Comparison of ENCODE assay signal across 1 cellular context in genomic region chr15:68615301-68615700, GRCh38.
TF ChIP-seq lines count a peak whose summit lies in the region.

No MANE protein-coding gene starts in this region.

TF ChIP-seq in IMR-90, 13 proteins besides CTCF, POLR2A, EP300 and RAD21:
- TF ChIP-seq MAZ (IDR thresholded peaks at IDR 0.05; ENCODE audit: borderline replicate concordance, low read depth, low read length) (no peak), FOS (IDR thresholded peaks at IDR 0.05; ENCODE audit: low read depth, low read length) (no peak), USF2 (IDR thresholded peaks at IDR 0.05; ENCODE audit: low read depth, low read length) (no peak), NFE2L2 (IDR thresholded peaks at IDR 0.05; ENCODE audit: low read depth, low read length) (no peak), MXI1 (IDR thresholded peaks at IDR 0.05; ENCODE audit: borderline replicate concordance, low read depth, low read length) (no peak), CEBPB (IDR thresholded peaks at IDR 0.05; ENCODE audit: low read depth, low read length) (no peak), RCOR1 (IDR thresholded peaks at IDR 0.05; ENCODE audit: insufficient replicate concordance, low read length) (no peak), CHD1 (IDR thresholded peaks at IDR 0.05; ENCODE audit: low read depth, low read length) (no peak), RFX5 (IDR thresholded peaks at IDR 0.05; ENCODE audit: low read depth, low read length) (no peak)
- TF ChIP-seq, protein P1, sequence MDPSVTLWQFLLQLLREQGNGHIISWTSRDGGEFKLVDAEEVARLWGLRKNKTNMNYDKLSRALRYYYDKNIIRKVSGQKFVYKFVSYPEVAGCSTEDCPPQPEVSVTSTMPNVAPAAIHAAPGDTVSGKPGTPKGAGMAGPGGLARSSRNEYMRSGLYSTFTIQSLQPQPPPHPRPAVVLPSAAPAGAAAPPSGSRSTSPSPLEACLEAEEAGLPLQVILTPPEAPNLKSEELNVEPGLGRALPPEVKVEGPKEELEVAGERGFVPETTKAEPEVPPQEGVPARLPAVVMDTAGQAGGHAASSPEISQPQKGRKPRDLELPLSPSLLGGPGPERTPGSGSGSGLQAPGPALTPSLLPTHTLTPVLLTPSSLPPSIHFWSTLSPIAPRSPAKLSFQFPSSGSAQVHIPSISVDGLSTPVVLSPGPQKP (IDR thresholded peaks at IDR 0.05; ENCODE audit: borderline replicate concordance, low read depth, low read length): no peak
TF ChIP-seq in IMR-90: peak in this region for 0.
